Comparison of ENCODE assay signal across 18 cellular contexts in the genomic region with DNA sequence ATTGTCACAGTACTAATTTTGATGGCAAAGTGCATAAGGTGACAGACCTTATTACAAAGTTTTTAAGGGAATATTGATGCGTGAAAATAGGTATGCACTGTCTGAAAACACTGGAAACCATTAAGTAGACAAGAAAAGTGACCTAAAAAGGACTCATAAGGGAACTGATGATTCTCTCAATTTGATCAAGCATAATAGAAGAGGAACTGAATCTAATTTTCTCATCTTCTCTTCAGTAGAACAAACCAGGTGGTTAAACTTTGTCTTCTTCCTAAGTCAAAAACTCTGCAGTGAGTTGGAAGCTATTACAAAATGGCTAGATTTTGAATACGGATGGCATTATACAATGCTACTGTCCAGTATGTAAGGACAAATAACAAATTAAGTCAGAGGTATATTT. TPM values are rescaled to one million over a fixed set of nuclear protein-coding genes. Genes with fewer than 3 reads are reported as not detected.
DNase-seq lines count a peak whose midpoint lies in the region; ATAC-seq lines count a peak whose summit lies in the region.
"Had no signal": no experiment of that assay in that cellular context is flagged by ENCODE, and none has a peak within 500 bp of the region (broad histone marks: within the 10 kb centered on the region; RNA-seq: fewer than 3 reads in every experiment).

No MANE protein-coding gene starts in this region.

- ATAC-seq in GM18907 (IDR thresholded peaks at IDR 0.05; ENCODE audit: unreplicated experiment), result peak; percentile 27
- ATAC-seq in naive thymus-derived CD8-positive, alpha-beta T cell, result no peak
- ATAC-seq in HG02571 (IDR thresholded peaks at IDR 0.05; ENCODE audit: unreplicated experiment), result no peak

- POLR2A ChIA-PET in naive thymus-derived CD8-positive, alpha-beta T cell (lab: Charles Lee), result interaction anchor here (1.4 kb wide), 1 partner anchor 42 kb away, joined by 3 read pairs; no protein-coding TSS in a partner anchor

- peaks cover 10 to 28% (median 16%) of the 10 kb centered on the region in 4 donors for H3K4me1 Mint-ChIP-seq in naive thymus-derived CD8-positive, alpha-beta T cell

- peak; percentile 44 for DNase-seq in NOMO-1 treated with DMSO at 0.1 percent for 48 hours (lab: John Stamatoyannopoulos, UW; ENCODE audit: unreplicated experiment)
- DNase-seq in NOMO-1 treated with dmso at 0.1 percent for 144 hours (lab: John Stamatoyannopoulos, UW; ENCODE audit: unreplicated experiment), result no peak
- peak; percentile 21 for DNase-seq in NAMALWA (ENCODE audit: low spot score)
- DNase-seq in naive thymus-derived CD8-positive, alpha-beta T cell, result no peak
- no peak for DNase-seq in CD1c-positive myeloid dendritic cell (ENCODE audit: extremely low spot score)
- DNase-seq in T-helper 1 cell, result no peak
- DNase-seq: 8988T; activated naive CD8-positive, alpha-beta T cell treated with anti-CD3 and anti-CD28 coated beads, Interleukin-2, amount 10 ng/mL, durations not matched to agents 7 days and 5 days; Caco-2; dorsolateral prefrontal cortex; kidney; lower lobe of right lung; MM.1S; NK-92 treated with Interleukin-12 subunit alpha and Interleukin-12 subunit beta, amount 100 ng/mL, for 24 hours had no signal

- no peak overlapping the region for H3K4me3 Mint-ChIP-seq in naive thymus-derived CD8-positive, alpha-beta T cell
- H3K4me3 Mint-ChIP-seq: neural progenitor cell had no signal

- H3K27me3 Mint-ChIP-seq in naive thymus-derived CD8-positive, alpha-beta T cell, result no peaks in the 10 kb centered on the region
- H3K27me3 Mint-ChIP-seq: activated naive CD8-positive, alpha-beta T cell treated with anti-CD3 and anti-CD28 coated beads, Interleukin-2, amount 10 ng/mL, durations not matched to agents 7 days and 5 days; progenitor cell of endocrine pancreas had no signal

- H3K36me3 Mint-ChIP-seq in naive thymus-derived CD8-positive, alpha-beta T cell, result peaks cover 0 to 31% (median 3%) of the 10 kb centered on the region in 3 donors

- H3K27ac Mint-ChIP-seq in naive thymus-derived CD8-positive, alpha-beta T cell, result peak overlapping the region; percentile 28 to 89 (median 72)
- H3K27ac Mint-ChIP-seq: activated naive CD8-positive, alpha-beta T cell treated with anti-CD3 and anti-CD28 coated beads, Interleukin-2, amount 10 ng/mL, durations not matched to agents 7 days and 5 days; neural progenitor cell; progenitor cell of endocrine pancreas had no signal

- H3K9me3 Mint-ChIP-seq in naive thymus-derived CD8-positive, alpha-beta T cell, result no peaks in the 10 kb centered on the region
- H3K9me3 Mint-ChIP-seq: activated naive CD8-positive, alpha-beta T cell treated with anti-CD3 and anti-CD28 coated beads, Interleukin-2, amount 10 ng/mL, durations not matched to agents 7 days and 5 days; neural progenitor cell had no signal

RNA-seq across cellular contexts. Expression of gene RNF145, which starts 53.4 kb away (rescaled TPM):
- 10 to 100 TPM; 46.8 to 54.2 TPM for total RNA-seq in naive thymus-derived CD8-positive, alpha-beta T cell
- polyA plus RNA-seq in naive thymus-derived CD8-positive, alpha-beta T cell, result 10 to 100 TPM in 1 of 3 donors, 1 to 10 TPM in 2; 6.3 to 11.2 (median 7.4) TPM

RNA-seq across cellular contexts. Expression of gene EBF1, which starts 56.2 kb away (rescaled TPM):
- total RNA-seq in naive thymus-derived CD8-positive, alpha-beta T cell, result 1 to 10 TPM; 2.9 to 4.8 TPM
- under 1 TPM in 2 of 3 donors, not detected in 1; 0.07 to 0.60 TPM for polyA plus RNA-seq in naive thymus-derived CD8-positive, alpha-beta T cell
- total RNA-seq: Caco-2 had no signal

Comparison
In these comparisons a context has a peak if more than half of its experiments do, and no peak if none do; other contexts are left out.
1. DNase-seq: peak in NOMO-1 treated with DMSO at 0.1 percent for 48 hours (single experiment) and NAMALWA (single experiment); none in NOMO-1 treated with dmso at 0.1 percent for 144 hours (single experiment), naive thymus-derived CD8-positive, alpha-beta T cell (0 of 10), CD1c-positive myeloid dendritic cell (single experiment) and T-helper 1 cell (0 of 5).